In genomic region chr16:4937782-4938682, GRCh38 we compare ENCODE assay signal across 8 cellular contexts. TPM values are rescaled to one million over a fixed set of nuclear protein-coding genes. Genes with fewer than 3 reads are reported as not detected.
DNase-seq lines count a peak whose midpoint lies in the region; ATAC-seq and TF ChIP-seq lines count a peak whose summit lies in the region.

No MANE protein-coding gene starts in this region.

- TF ChIP-seq POLR2A in body of pancreas (IDR thresholded peaks at IDR 0.05), result no peak
- no peak for TF ChIP-seq POLR2A in lower leg skin (IDR thresholded peaks at IDR 0.05)

- H3K4me3 Mint-ChIP-seq in stimulated activated naive CD8-positive, alpha-beta T cell treated with anti-CD3 and anti-CD28 coated beads, Interleukin-15, amount 100 ng/mL, for 72 hours, result peak overlapping the region; percentile 44 to 65

- no peak overlapping the region for H3K27ac Mint-ChIP-seq in stimulated activated naive CD8-positive, alpha-beta T cell treated with anti-CD3 and anti-CD28 coated beads, Interleukin-15, amount 100 ng/mL, for 72 hours

- TF ChIP-seq CTCF in body of pancreas (IDR thresholded peaks at IDR 0.05) (no peak), lower lobe of right lung (IDR thresholded peaks at IDR 0.05) (no peak), lower leg skin (IDR thresholded peaks at IDR 0.05) (no peak)

- H3K4me3 ChIP-seq in body of pancreas (no peak overlapping the region), lower lobe of right lung (peak overlapping the region; percentile 71), lower leg skin (ENCODE audit: low read depth, poor library complexity, severe bottlenecking) (no peak overlapping the region)

- intact Hi-C loops in body of pancreas (cut with DNase I) (loop anchor here (10.0 kb wide), 1 partner anchor 83 kb away; no protein-coding TSS in a partner anchor), lower lobe of right lung (cut with DNase I) (no loop called here), lower leg skin (cut with DNase I; ENCODE audit: low total_unique reads) (no loop called here)

- WGBS in body of pancreas, 2 donors, result 56 to 66% methylated on average over 9 to 16 of the region's 16 CpGs
- 58 to 66% methylated on average over 16 of the region's 16 CpGs for WGBS in lower leg skin, 2 donors

- H3K4me1 ChIP-seq in body of pancreas (peaks cover 49% of the 10 kb centered on the region), lower lobe of right lung (peaks cover 32% of the 10 kb centered on the region)

- H3K36me3 ChIP-seq in body of pancreas (replicated peaks in 1 of 2; ENCODE audit: insufficient read depth in 1 of 2, low read depth in 2 of 2) (no peaks in the 10 kb centered on the region), lower lobe of right lung (no peaks in the 10 kb centered on the region)

- peak; percentile 5 to 18 for DNase-seq in NOMO-1 (lab: John Stamatoyannopoulos, UW; ENCODE audit: unreplicated experiment in 2 of 2)
- no peak for DNase-seq in NOMO-1 treated with dmso at 0.1 percent for 144 hours (lab: John Stamatoyannopoulos, UW; ENCODE audit: unreplicated experiment)
- peak in 3 of 4 donors; percentile 51 to 57 (median 55) for DNase-seq in body of pancreas
- DNase-seq in lower lobe of right lung, result peak; percentile 70
- DNase-seq in stimulated activated naive CD8-positive, alpha-beta T cell treated with anti-CD3 and anti-CD28 coated beads, Interleukin-15, amount 100 ng/mL, for 72 hours, result no peak
- DNase-seq in lower leg skin (ENCODE audit: low spot score in 2 of 2), result no peak
- DNase-seq in NCI-H526 treated with DMSO at 0.1 percent for 48 hours (lab: John Stamatoyannopoulos, UW), result no peak
- DNase-seq in NCI-H146 (lab: John Stamatoyannopoulos, UW), result no peak

- ATAC-seq in body of pancreas, result peak; percentile 20
- peak; percentile 46 to 48 for ATAC-seq in lower lobe of right lung
- no peak for ATAC-seq in stimulated activated naive CD8-positive, alpha-beta T cell treated with anti-CD3 and anti-CD28 coated beads, Interleukin-15, amount 100 ng/mL, for 72 hours

- H3K27ac ChIP-seq in body of pancreas (peak overlapping the region; percentile 70 to 89 (median 81)), lower lobe of right lung (peak overlapping the region; percentile 79)

- no peaks in the 10 kb centered on the region for H3K9me3 ChIP-seq in body of pancreas
- no peaks in the 10 kb centered on the region for H3K9me3 ChIP-seq in lower lobe of right lung

- no peaks in the 10 kb centered on the region for H3K27me3 ChIP-seq in body of pancreas
- H3K27me3 ChIP-seq in lower lobe of right lung (ENCODE audit: low read depth), result peaks cover 22% of the 10 kb centered on the region

- H3K9me3 Mint-ChIP-seq in stimulated activated naive CD8-positive, alpha-beta T cell treated with anti-CD3 and anti-CD28 coated beads, Interleukin-15, amount 100 ng/mL, for 72 hours, result no peaks in the 10 kb centered on the region

- H3K27me3 Mint-ChIP-seq in stimulated activated naive CD8-positive, alpha-beta T cell treated with anti-CD3 and anti-CD28 coated beads, Interleukin-15, amount 100 ng/mL, for 72 hours, result peaks cover 58% of the 10 kb centered on the region

- H3K4me1 Mint-ChIP-seq in stimulated activated naive CD8-positive, alpha-beta T cell treated with anti-CD3 and anti-CD28 coated beads, Interleukin-15, amount 100 ng/mL, for 72 hours, result peaks cover 12% of the 10 kb centered on the region

RNA-seq across cellular contexts. Expression of gene PPL, which starts 1.1 kb away (rescaled TPM):
- total RNA-seq in body of pancreas, result 10 to 100 TPM; 20.2 to 26.0 TPM
- total RNA-seq in lower lobe of right lung, result 60.5 TPM
- total RNA-seq in lower leg skin, result 100 to 1,000 TPM; 445 to 545 (median 495) TPM

RNA-seq across cellular contexts. Expression of gene SEC14L5, which starts 20.1 kb away (rescaled TPM):
- total RNA-seq in body of pancreas (under 1 TPM in 1 of 2 donors, not detected in 1; 0.26 TPM), lower lobe of right lung (0.41 TPM), lower leg skin (1 to 10 TPM in 2 of 4 donors, under 1 TPM in 2; 0.91 to 2.6 (median 1.3) TPM)

Comparison
In these comparisons a context has a peak if more than half of its experiments do, and no peak if none do; other contexts are left out.
1. DNase-seq: peak in NOMO-1 (2 of 2), body of pancreas (3 of 4) and lower lobe of right lung (single experiment); none in NOMO-1 treated with dmso at 0.1 percent for 144 hours (single experiment), stimulated activated naive CD8-positive, alpha-beta T cell treated with anti-CD3 and anti-CD28 coated beads, Interleukin-15, amount 100 ng/mL, for 72 hours (0 of 2), lower leg skin (0 of 2), NCI-H526 treated with DMSO at 0.1 percent for 48 hours (single experiment) and NCI-H146 (single experiment).